21 cellular contexts compared by ENCODE assay signal in genomic region chr4:181559637-181560036, GRCh38.
"Had no signal": no experiment of that assay in that cellular context is flagged by ENCODE, and none has a peak within 500 bp of the region (broad histone marks: within the 10 kb centered on the region; RNA-seq: fewer than 3 reads in every experiment).

No MANE protein-coding gene starts in this region.

- H3K36me3 Mint-ChIP-seq: naive thymus-derived CD8-positive, alpha-beta T cell had no signal

- H3K27ac ChIP-seq: gastrocnemius medialis, heart right ventricle, stomach, thoracic aorta had no signal

- ATAC-seq: effector memory CD8-positive, alpha-beta T cell; gastrocnemius medialis; heart right ventricle; left ventricle myocardium superior; mucosa of descending colon; naive thymus-derived CD8-positive, alpha-beta T cell; sciatic nerve had no signal

- H3K36me3 ChIP-seq: gastrocnemius medialis, heart right ventricle, stomach, thoracic aorta had no signal

- FAIRE-seq: colon, islet of Langerhans, urothelium cell line had no signal

- H3K9me3 ChIP-seq: gastrocnemius medialis, mucosa of descending colon, thoracic aorta had no signal

- H3K27me3 Mint-ChIP-seq: dendritic cell treated with granulocyte-macrophage colony-stimulating factor and Interleukin-4, amounts not matched to agents 40 ng/mL and 50 ng/mL, for 4 days; effector memory CD8-positive, alpha-beta T cell; naive thymus-derived CD8-positive, alpha-beta T cell; type B pancreatic cell had no signal

- H3K27me3 ChIP-seq: gastrocnemius medialis, heart right ventricle, stomach had no signal

- H3K4me1 Mint-ChIP-seq: naive thymus-derived CD8-positive, alpha-beta T cell had no signal

- H3K9me3 Mint-ChIP-seq: dendritic cell treated with granulocyte-macrophage colony-stimulating factor and Interleukin-4, amounts not matched to agents 40 ng/mL and 50 ng/mL, for 4 days; type B pancreatic cell had no signal

- H3K4me3 ChIP-seq: gastrocnemius medialis, heart right ventricle, mucosa of descending colon, stomach, thoracic aorta had no signal

- H3K4me3 Mint-ChIP-seq: dendritic cell treated with granulocyte-macrophage colony-stimulating factor and Interleukin-4, amounts not matched to agents 40 ng/mL and 50 ng/mL, for 4 days; effector memory CD8-positive, alpha-beta T cell; naive thymus-derived CD8-positive, alpha-beta T cell; type B pancreatic cell had no signal

- H3K27ac Mint-ChIP-seq: dendritic cell treated with granulocyte-macrophage colony-stimulating factor and Interleukin-4, amounts not matched to agents 40 ng/mL and 50 ng/mL, for 4 days; effector memory CD8-positive, alpha-beta T cell; naive thymus-derived CD8-positive, alpha-beta T cell; type B pancreatic cell had no signal

- DNase-seq: cerebellar nuclear complex; effector memory CD8-positive, alpha-beta T cell; gastrocnemius medialis; heart right ventricle; hypothalamus; left ventricle myocardium superior; mucosa of descending colon; naive thymus-derived CD8-positive, alpha-beta T cell; posterior cingulate gyrus; stimulated activated CD4-positive, alpha-beta T cell treated with anti-CD3 and anti-CD28 coated beads, Interleukin-2, amount 100 ng/mL, for 24 hours; stimulated activated CD4-positive, alpha-beta T cell treated with anti-CD3 and anti-CD28 coated beads, Interleukin-4, amount 100 ng/mL, for 4 hours; stimulated activated naive CD4-positive, alpha-beta T cell; stomach; substantia nigra had no signal

- H3K4me1 ChIP-seq: gastrocnemius medialis, heart right ventricle, stomach had no signal
